In genomic region chr2:61493523-61493942, GRCh38 we compare ENCODE assay signal across 12 cellular contexts. TPM values are rescaled to one million over a fixed set of nuclear protein-coding genes. Genes with fewer than 3 reads are reported as not detected.
A peak's percentile ranks its signal among the peaks of the same experiment; 100 is the strongest.
DNase-seq lines count a peak whose midpoint lies in the region; ATAC-seq and TF ChIP-seq lines count a peak whose summit lies in the region.
"Had no signal": no experiment of that assay in that cellular context is flagged by ENCODE, and none has a peak within 500 bp of the region (broad histone marks: within the 10 kb centered on the region; RNA-seq: fewer than 3 reads in every experiment).

No MANE protein-coding gene starts in this region.

- no peak for TF ChIP-seq CTCF in BE2C (IDR thresholded peaks at IDR 0.05; ENCODE audit: low read depth, low read length)

- TF ChIP-seq RAD21 in Ishikawa (IDR thresholded peaks at IDR 0.05; ENCODE audit: low read depth) = no peak

- H3K4me3 Mint-ChIP-seq in activated naive CD8-positive, alpha-beta T cell treated with anti-CD3 and anti-CD28 coated beads, Interleukin-2, amount 10 ng/mL, durations not matched to agents 7 days and 5 days = peak overlapping the region; percentile 13

- no peaks in the 10 kb centered on the region for H3K9me3 Mint-ChIP-seq in activated naive CD8-positive, alpha-beta T cell treated with anti-CD3 and anti-CD28 coated beads, Interleukin-2, amount 10 ng/mL, durations not matched to agents 7 days and 5 days

- H3K4me3 ChIP-seq in BE2C (ENCODE audit: low read depth, low read length) = no peak overlapping the region
- H3K4me3 ChIP-seq: mucosa of descending colon, spleen, stomach had no signal

- no peaks in the 10 kb centered on the region for H3K9me3 ChIP-seq in BE2C
- H3K9me3 ChIP-seq: mucosa of descending colon, spleen, stomach had no signal

- no peak for TF ChIP-seq EP300 in Ishikawa (IDR thresholded peaks at IDR 0.05; ENCODE audit: borderline replicate concordance)

- H3K36me3 ChIP-seq in BE2C = peaks cover 67% of the 10 kb centered on the region

- no peaks in the 10 kb centered on the region for H3K27me3 ChIP-seq in BE2C
- H3K27me3 ChIP-seq: spleen, stomach had no signal

- H3K36me3 Mint-ChIP-seq in activated naive CD8-positive, alpha-beta T cell treated with anti-CD3 and anti-CD28 coated beads, Interleukin-2, amount 10 ng/mL, durations not matched to agents 7 days and 5 days = peaks cover 39% of the 10 kb centered on the region

- POLR2A ChIA-PET in activated naive CD8-positive, alpha-beta T cell treated with anti-CD3 and anti-CD28 coated beads, Interleukin-2, amount 10 ng/mL, durations not matched to agents 7 days and 5 days (lab: Charles Lee) = no interaction called here

- peak overlapping the region; percentile 39 for H3K27ac Mint-ChIP-seq in activated naive CD8-positive, alpha-beta T cell treated with anti-CD3 and anti-CD28 coated beads, Interleukin-2, amount 10 ng/mL, durations not matched to agents 7 days and 5 days

- peaks cover 15% of the 10 kb centered on the region for H3K4me1 Mint-ChIP-seq in activated naive CD8-positive, alpha-beta T cell treated with anti-CD3 and anti-CD28 coated beads, Interleukin-2, amount 10 ng/mL, durations not matched to agents 7 days and 5 days

- peak; percentile 45 for ATAC-seq in activated naive CD8-positive, alpha-beta T cell treated with anti-CD3 and anti-CD28 coated beads, Interleukin-2, amount 10 ng/mL, durations not matched to agents 7 days and 5 days (ENCODE audit: low read depth)
- no peak for ATAC-seq in esophagus mucosa
- ATAC-seq: mucosa of descending colon had no signal

- H3K4me1 ChIP-seq in BE2C = no peaks in the 10 kb centered on the region
- H3K4me1 ChIP-seq: stomach had no signal

- no peaks in the 10 kb centered on the region for H3K27me3 Mint-ChIP-seq in activated naive CD8-positive, alpha-beta T cell treated with anti-CD3 and anti-CD28 coated beads, Interleukin-2, amount 10 ng/mL, durations not matched to agents 7 days and 5 days

- DNase-seq in NCI-H82 (lab: John Stamatoyannopoulos, UW) (peak; percentile 47), NCI-H82 treated with DMSO at 0.1 percent for 48 hours (lab: John Stamatoyannopoulos, UW; ENCODE audit: unreplicated experiment) (no peak), myocyte (ENCODE audit: low read depth) (peak; percentile 71), BE2C (no peak), putamen (ENCODE audit: low spot score) (no peak)
- no peak for DNase-seq in activated naive CD8-positive, alpha-beta T cell treated with anti-CD3 and anti-CD28 coated beads, Interleukin-2, amount 10 ng/mL, durations not matched to agents 7 days and 5 days
- DNase-seq: NCI-H1048, spleen, stomach had no signal

TF ChIP-seq in Ishikawa, 13 proteins besides CTCF, POLR2A, EP300 and RAD21:
- TF ChIP-seq NFIC (IDR thresholded peaks at IDR 0.05) (peak; percentile 26; the same call in 1 of the 2 replicates), TCF12 (IDR thresholded peaks at IDR 0.05; ENCODE audit: low read depth) (no peak)
TF ChIP-seq in Ishikawa: peak in this region for 1.

RNA-seq across cellular contexts. Expression of gene USP34, which starts 22.6 kb away (rescaled TPM):
- total RNA-seq in activated naive CD8-positive, alpha-beta T cell treated with anti-CD3 and anti-CD28 coated beads, Interleukin-2, amount 10 ng/mL, durations not matched to agents 7 days and 5 days = 100 to 1,000 TPM; 109 to 111 TPM
- 76.3 and 107 TPM in 2 replicates for total RNA-seq in myocyte
- 26.2 TPM for polyA plus RNA-seq in myocyte (2012)
- 33.6 TPM for polyA plus RNA-seq in BE2C (2012; ENCODE audit: insufficient read depth, insufficient read length, low read depth)
- 58.5 TPM for total RNA-seq in esophagus mucosa

RNA-seq across cellular contexts. Expression of gene XPO1, which starts 44.6 kb away (rescaled TPM):
- 100 to 1,000 TPM; 197 to 208 TPM for total RNA-seq in activated naive CD8-positive, alpha-beta T cell treated with anti-CD3 and anti-CD28 coated beads, Interleukin-2, amount 10 ng/mL, durations not matched to agents 7 days and 5 days
- total RNA-seq in myocyte (137 and 161 TPM in 2 replicates), esophagus mucosa (77.7 TPM)
- 43.9 TPM for polyA plus RNA-seq in myocyte (2012)
- polyA plus RNA-seq in BE2C (2012; ENCODE audit: insufficient read depth, insufficient read length, low read depth) = 52.7 TPM

Comparison
In these comparisons a context has a peak if more than half of its experiments do, and no peak if none do; other contexts are left out.
1. DNase-seq: peak in NCI-H82 (single experiment) and myocyte (single experiment); none in NCI-H82 treated with DMSO at 0.1 percent for 48 hours (single experiment), activated naive CD8-positive, alpha-beta T cell treated with anti-CD3 and anti-CD28 coated beads, Interleukin-2, amount 10 ng/mL, durations not matched to agents 7 days and 5 days (single experiment), BE2C (single experiment) and putamen (single experiment).